Comparison of ENCODE assay signal across 2 cellular contexts in the genomic region with DNA sequence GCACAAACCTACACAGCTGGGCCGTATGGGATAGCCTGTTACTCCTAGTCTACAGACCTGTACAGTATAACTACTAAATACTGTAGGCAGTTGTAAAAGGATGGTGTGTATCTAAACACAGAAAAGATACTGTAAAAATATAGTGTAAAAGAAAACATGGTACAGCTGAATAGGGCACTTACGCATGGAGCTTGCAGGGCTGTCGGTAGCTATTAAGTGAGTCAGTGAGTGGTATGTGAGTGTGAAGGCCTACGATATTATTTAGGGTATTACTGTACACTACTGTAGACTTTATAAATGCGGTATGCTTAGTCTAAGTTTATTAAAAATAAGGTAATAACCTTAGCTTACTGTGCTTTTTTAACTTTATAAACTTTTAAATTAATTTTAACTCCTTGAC.
TF ChIP-seq lines count a peak whose summit lies in the region.

No MANE protein-coding gene starts in this region.

TF ChIP-seq in A549, 52 proteins besides CTCF, POLR2A, EP300 and RAD21:
- TF ChIP-seq ESRRA (IDR thresholded peaks at IDR 0.05; ENCODE audit: borderline replicate concordance, low read length): no peak
- TF ChIP-seq NR3C1 (IDR thresholded peaks at IDR 0.05): no peak
- TF ChIP-seq ZFP36 (IDR thresholded peaks at IDR 0.05; ENCODE audit: borderline replicate concordance, partially characterized antibody): no peak
- TF ChIP-seq MAFK (IDR thresholded peaks at IDR 0.05; ENCODE audit: partially characterized antibody): no peak
- TF ChIP-seq FOXS1 (CRISPR knock-in tag; IDR thresholded peaks at IDR 0.05): no peak
- TF ChIP-seq, protein P1, sequence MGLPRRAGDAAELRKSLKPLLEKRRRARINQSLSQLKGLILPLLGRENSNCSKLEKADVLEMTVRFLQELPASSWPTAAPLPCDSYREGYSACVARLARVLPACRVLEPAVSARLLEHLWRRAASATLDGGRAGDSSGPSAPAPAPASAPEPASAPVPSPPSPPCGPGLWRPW (IDR thresholded peaks at IDR 0.05): no peak
- no peak for TF ChIP-seq MAZ (IDR thresholded peaks at IDR 0.05; ENCODE audit: borderline replicate concordance, low read depth, low read length)
- no peak for TF ChIP-seq KDM5A (IDR thresholded peaks at IDR 0.05)

TF ChIP-seq in GM12878, 131 proteins besides CTCF, POLR2A, EP300 and RAD21:
- TF ChIP-seq, protein P2, sequence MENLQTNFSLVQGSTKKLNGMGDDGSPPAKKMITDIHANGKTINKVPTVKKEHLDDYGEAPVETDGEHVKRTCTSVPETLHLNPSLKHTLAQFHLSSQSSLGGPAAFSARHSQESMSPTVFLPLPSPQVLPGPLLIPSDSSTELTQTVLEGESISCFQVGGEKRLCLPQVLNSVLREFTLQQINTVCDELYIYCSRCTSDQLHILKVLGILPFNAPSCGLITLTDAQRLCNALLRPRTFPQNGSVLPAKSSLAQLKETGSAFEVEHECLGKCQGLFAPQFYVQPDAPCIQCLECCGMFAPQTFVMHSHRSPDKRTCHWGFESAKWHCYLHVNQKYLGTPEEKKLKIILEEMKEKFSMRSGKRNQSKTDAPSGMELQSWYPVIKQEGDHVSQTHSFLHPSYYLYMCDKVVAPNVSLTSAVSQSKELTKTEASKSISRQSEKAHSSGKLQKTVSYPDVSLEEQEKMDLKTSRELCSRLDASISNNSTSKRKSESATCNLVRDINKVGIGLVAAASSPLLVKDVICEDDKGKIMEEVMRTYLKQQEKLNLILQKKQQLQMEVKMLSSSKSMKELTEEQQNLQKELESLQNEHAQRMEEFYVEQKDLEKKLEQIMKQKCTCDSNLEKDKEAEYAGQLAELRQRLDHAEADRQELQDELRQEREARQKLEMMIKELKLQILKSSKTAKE (IDR thresholded peaks at IDR 0.05; ENCODE audit: low read depth, poor library complexity, severe bottlenecking): no peak
- TF ChIP-seq POLR2AphosphoS5 (IDR thresholded peaks at IDR 0.05; ENCODE audit: low read length) (0 out of 2 replicates have a peak, but pooled peaks have one; percentile 32), CBFB (IDR thresholded peaks at IDR 0.05; ENCODE audit: low read depth) (no peak), RAD51 (IDR thresholded peaks at IDR 0.05) (no peak)
